Comparison of ENCODE assay signal across 8 cellular contexts in the genomic region with DNA sequence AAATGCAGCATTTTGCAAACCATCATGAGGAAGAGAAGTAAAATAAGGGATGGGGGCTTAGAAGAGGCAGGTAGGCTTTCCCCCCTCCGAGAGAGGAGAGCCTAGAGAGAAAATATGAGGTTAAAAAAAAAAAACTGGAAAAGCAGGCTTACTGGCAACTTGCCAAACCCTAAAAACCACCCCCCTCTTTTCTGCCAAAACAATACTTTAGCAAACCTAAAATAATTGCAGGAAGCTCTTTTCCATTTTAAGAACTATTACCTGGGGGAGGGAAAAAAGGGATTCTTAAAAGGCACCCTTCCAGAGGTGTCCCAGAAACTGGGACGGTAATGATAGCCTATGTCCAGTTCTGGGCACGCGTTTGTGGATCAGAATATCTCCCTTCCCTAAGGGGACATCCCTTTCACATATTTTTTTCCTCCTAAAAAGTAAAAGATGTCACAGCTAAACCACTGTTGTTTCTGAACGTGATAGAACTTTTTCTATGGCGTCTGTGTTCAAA. TPM values are rescaled to one million over a fixed set of nuclear protein-coding genes. Genes with fewer than 3 reads are reported as not detected.
DNase-seq lines count a peak whose midpoint lies in the region; ATAC-seq and TF ChIP-seq lines count a peak whose summit lies in the region.

No MANE protein-coding gene starts in this region.

- H3K27me3 Mint-ChIP-seq in CD8-positive, alpha-beta T cell (ENCODE audit: low read depth), result peaks cover 3% of the 10 kb centered on the region
- H3K27me3 Mint-ChIP-seq in effector memory CD8-positive, alpha-beta T cell, result no peaks in the 10 kb centered on the region

- peaks cover 25% of the 10 kb centered on the region for H3K79me2 ChIP-seq in osteoblast (ENCODE audit: insufficient read depth, low read length)

- peaks cover 56% of the 10 kb centered on the region for H3K4me1 Mint-ChIP-seq in CD8-positive, alpha-beta T cell (ENCODE audit: low read depth)
- peaks cover 42 to 49% of the 10 kb centered on the region in 2 donors for H3K4me1 Mint-ChIP-seq in effector memory CD8-positive, alpha-beta T cell (ENCODE audit: low read depth in 2 of 2)

- no peaks in the 10 kb centered on the region for H3K27me3 ChIP-seq in CD8-positive, alpha-beta T cell (ENCODE audit: insufficient read depth, low read length)
- H3K27me3 ChIP-seq in osteoblast (ENCODE audit: insufficient read depth, low read length), result no peaks in the 10 kb centered on the region

- ATAC-seq in CD8-positive, alpha-beta T cell, result no peak
- no peak for ATAC-seq in effector memory CD8-positive, alpha-beta T cell (replicated peaks)
- ATAC-seq in GM21447 (IDR thresholded peaks at IDR 0.05; ENCODE audit: unreplicated experiment), result no peak

- peaks cover 12% of the 10 kb centered on the region for H3K36me3 Mint-ChIP-seq in CD8-positive, alpha-beta T cell
- peaks cover 25% of the 10 kb centered on the region for H3K36me3 Mint-ChIP-seq in effector memory CD8-positive, alpha-beta T cell (ENCODE audit: insufficient read depth)

- H3K4me3 ChIP-seq in CD8-positive, alpha-beta T cell (ENCODE audit: low read depth, low read length), result peak overlapping the region; percentile 57
- H3K4me3 ChIP-seq in osteoblast (ENCODE audit: insufficient read depth, low read length), result peak overlapping the region; percentile 89

- no peaks in the 10 kb centered on the region for H4K20me1 ChIP-seq in osteoblast (ENCODE audit: insufficient read depth, low read length)

- peak overlapping the region; percentile 87 for H3K4me3 Mint-ChIP-seq in CD8-positive, alpha-beta T cell
- peak overlapping the region; percentile 92 to 97 for H3K4me3 Mint-ChIP-seq in effector memory CD8-positive, alpha-beta T cell

- no peak for TF ChIP-seq CTCF in CD8-positive, alpha-beta T cell (IDR thresholded peaks at IDR 0.05)
- TF ChIP-seq CTCF in osteoblast (IDR thresholded peaks at IDR 0.05; ENCODE audit: extremely low read depth, low read depth, low read length), result no peak

- H3K36me3 ChIP-seq in CD8-positive, alpha-beta T cell (ENCODE audit: insufficient read depth, low read length), result no peaks in the 10 kb centered on the region
- no peaks in the 10 kb centered on the region for H3K36me3 ChIP-seq in osteoblast (ENCODE audit: insufficient read depth, low read length)

- no peaks in the 10 kb centered on the region for H3K9me3 Mint-ChIP-seq in CD8-positive, alpha-beta T cell
- no peaks in the 10 kb centered on the region for H3K9me3 Mint-ChIP-seq in effector memory CD8-positive, alpha-beta T cell

- peak overlapping the region; percentile 82 for H2AFZ ChIP-seq in osteoblast (ENCODE audit: low read length)

- CTCF ChIA-PET in CD8-positive, alpha-beta T cell (lab: Charles Lee), result interaction anchor here (0.7 to 1.9 kb wide), 3 partner anchors 31 to 35 kb away, joined by 3 to 19 read pairs (median 4); no protein-coding TSS in a partner anchor

- peaks cover 50% of the 10 kb centered on the region for H3K4me1 ChIP-seq in CD8-positive, alpha-beta T cell (ENCODE audit: insufficient read depth, low read length)
- peaks cover 49% of the 10 kb centered on the region for H3K4me1 ChIP-seq in osteoblast (ENCODE audit: insufficient read depth, low read length)

- no peaks in the 10 kb centered on the region for H3K9me3 ChIP-seq in CD8-positive, alpha-beta T cell (ENCODE audit: low read length)
- no peaks in the 10 kb centered on the region for H3K9me3 ChIP-seq in osteoblast (ENCODE audit: low read depth, low read length)

- peak overlapping the region; percentile 96 for H3K4me2 ChIP-seq in osteoblast (ENCODE audit: insufficient read depth, low read length)

- POLR2A ChIA-PET in CD8-positive, alpha-beta T cell (lab: Charles Lee), result interaction anchor here (1.9 kb wide), 1 partner anchor 31 kb away, joined by 5 read pairs; no protein-coding TSS in a partner anchor

- DNase-seq in CD8-positive, alpha-beta T cell, result no peak
- DNase-seq in NCI-H345 treated with DMSO at 0.1 percent for 48 hours (lab: John Stamatoyannopoulos, UW; ENCODE audit: unreplicated experiment) (peak; percentile 39), osteoblast (ENCODE audit: insufficient read length, low spot score, missing footprints) (no peak), NCI-H82 (lab: John Stamatoyannopoulos, UW) (no peak), 8988T (no peak), anterior cingulate cortex (lab: John Stamatoyannopoulos, UW) (no peak)
- no peak for DNase-seq in effector memory CD8-positive, alpha-beta T cell

- H3K27ac Mint-ChIP-seq in CD8-positive, alpha-beta T cell, result peak overlapping the region; percentile 85
- H3K27ac Mint-ChIP-seq in effector memory CD8-positive, alpha-beta T cell, result peak overlapping the region in 1 of 2 donors; percentile 63

- intact Hi-C loops in CD8-positive, alpha-beta T cell (cut with DNase I, micrococcal nuclease), result loop anchor here in 1 of 2 experiments (5.0 to 10.0 kb wide), 2 partner anchors 646 to 1704 kb away; a partner anchor contains a TSS

- H3K27ac ChIP-seq in CD8-positive, alpha-beta T cell (ENCODE audit: low read depth, low read length), result no peak overlapping the region
- H3K27ac ChIP-seq in osteoblast (ENCODE audit: low read depth, low read length), result peak overlapping the region; percentile 32

RNA-seq across cellular contexts. Expression of a gene that starts 1.2 kb away (rescaled TPM):
- total RNA-seq in CD8-positive, alpha-beta T cell, result 1 to 10 TPM; 5.3 to 6.7 TPM
- total RNA-seq in osteoblast, result 7.2 and 8.0 TPM in 2 replicates
